17 cellular contexts compared by ENCODE assay signal in the genomic region with DNA sequence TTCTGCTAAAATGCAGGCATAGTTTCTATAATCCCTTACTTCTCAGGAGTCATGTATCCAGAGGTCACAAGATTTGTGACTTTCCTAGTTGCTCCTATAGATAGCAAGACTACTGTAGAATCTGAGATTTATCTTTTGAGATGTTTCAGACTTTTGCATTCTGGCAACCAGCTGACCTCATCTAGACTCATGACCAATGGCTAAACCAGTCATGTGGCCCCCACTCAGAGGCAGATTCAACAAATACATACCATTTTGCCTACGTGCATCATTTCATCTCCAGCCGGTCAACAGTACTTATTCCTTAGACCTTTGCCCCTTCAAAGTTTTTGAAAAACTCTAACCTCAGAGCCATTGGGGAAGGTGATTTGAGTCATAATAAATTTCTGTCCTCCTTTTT. TPM values are rescaled to one million over a fixed set of nuclear protein-coding genes. Genes with fewer than 3 reads are reported as not detected.
"Had no signal": no experiment of that assay in that cellular context is flagged by ENCODE, and none has a peak within 500 bp of the region (broad histone marks: within the 10 kb centered on the region; RNA-seq: fewer than 3 reads in every experiment).

No MANE protein-coding gene starts in this region.

RNA-seq across cellular contexts. Expression of gene PSG8, which starts 23.3 kb away (rescaled TPM):
- total RNA-seq: activated CD4-positive, alpha-beta memory T cell treated with anti-CD3 and anti-CD28 coated beads, Interleukin-2, amount 10 ng/mL, durations not matched to agents 7 days and 5 days; activated CD4-positive, alpha-beta T cell treated with anti-CD3 and anti-CD28 coated beads for 36 hours; activated CD4-positive, alpha-beta T cell treated with anti-CD3 and anti-CD28 coated beads, Interleukin-2, amount 10 ng/mL, durations not matched to agents 7 days and 5 days; activated CD8-positive, alpha-beta memory T cell treated with anti-CD3 and anti-CD28 coated beads, Interleukin-2, amount 10 ng/mL, durations not matched to agents 7 days and 5 days; activated CD8-positive, alpha-beta T cell treated with anti-CD3 and anti-CD28 coated beads, Interleukin-2, amount 10 ng/mL, durations not matched to agents 7 days and 5 days; activated naive CD8-positive, alpha-beta T cell treated with anti-CD3 and anti-CD28 coated beads, Interleukin-2, amount 10 ng/mL, durations not matched to agents 7 days and 5 days; activated T-helper 2 cell treated with anti-CD3 and anti-CD28 coated beads, Interferon-gamma antibody, Interleukin-2, Interleukin-4, amounts not matched to agents 10 μg/mL and 5 μg/mL and 100 μg/mL, durations not matched to agents 14 hours and 24 hours and 36 hours; ascending aorta; bronchial epithelial cell; cardiac muscle cell; cerebellum; T-cell; T-helper 1 cell treated with Interleukin-12 subunit alpha and Interleukin-12 subunit beta and Interleukin-4 antibody, amounts not matched to agents 30 ng/mL and 1 ng/mL, for 36 hours; T-helper 17 cell; T-helper 2 cell treated with Interferon-gamma antibody and Interleukin-4, amounts not matched to agents 100 ng/mL and 5 ng/mL, for 36 hours; WTC11 had no signal
- polyA plus RNA-seq: adipose tissue, cardiac muscle cell had no signal

RNA-seq across cellular contexts. Expression of gene PSG3, which starts 48.5 kb away (rescaled TPM):
- total RNA-seq: activated CD4-positive, alpha-beta memory T cell treated with anti-CD3 and anti-CD28 coated beads, Interleukin-2, amount 10 ng/mL, durations not matched to agents 7 days and 5 days; activated CD4-positive, alpha-beta T cell treated with anti-CD3 and anti-CD28 coated beads for 36 hours; activated CD4-positive, alpha-beta T cell treated with anti-CD3 and anti-CD28 coated beads, Interleukin-2, amount 10 ng/mL, durations not matched to agents 7 days and 5 days; activated CD8-positive, alpha-beta memory T cell treated with anti-CD3 and anti-CD28 coated beads, Interleukin-2, amount 10 ng/mL, durations not matched to agents 7 days and 5 days; activated CD8-positive, alpha-beta T cell treated with anti-CD3 and anti-CD28 coated beads, Interleukin-2, amount 10 ng/mL, durations not matched to agents 7 days and 5 days; activated naive CD8-positive, alpha-beta T cell treated with anti-CD3 and anti-CD28 coated beads, Interleukin-2, amount 10 ng/mL, durations not matched to agents 7 days and 5 days; activated T-helper 2 cell treated with anti-CD3 and anti-CD28 coated beads, Interferon-gamma antibody, Interleukin-2, Interleukin-4, amounts not matched to agents 10 μg/mL and 5 μg/mL and 100 μg/mL, durations not matched to agents 14 hours and 24 hours and 36 hours; ascending aorta; bronchial epithelial cell; cardiac muscle cell; T-cell; T-helper 1 cell treated with Interleukin-12 subunit alpha and Interleukin-12 subunit beta and Interleukin-4 antibody, amounts not matched to agents 30 ng/mL and 1 ng/mL, for 36 hours; T-helper 2 cell treated with Interferon-gamma antibody and Interleukin-4, amounts not matched to agents 100 ng/mL and 5 ng/mL, for 36 hours; WTC11 had no signal
- polyA plus RNA-seq: adipose tissue, cardiac muscle cell had no signal
